In genomic region chr6:155889405-155889804, GRCh38 we compare ENCODE assay signal across 17 cellular contexts.
"Had no signal": no experiment of that assay in that cellular context is flagged by ENCODE, and none has a peak within 500 bp of the region (broad histone marks: within the 10 kb centered on the region; RNA-seq: fewer than 3 reads in every experiment).

No MANE protein-coding gene starts in this region.

- DNase-seq: effector CD4-positive, alpha-beta T cell; heart right ventricle; kidney glomerular epithelial cell; mammary epithelial cell; naive thymus-derived CD8-positive, alpha-beta T cell; occipital lobe; pancreas; right cardiac atrium; stimulated activated CD4-positive, alpha-beta T cell treated with anti-CD3 and anti-CD28 coated beads, Interleukin-2, amount 100 ng/mL, for 48 hours; stimulated activated naive CD4-positive, alpha-beta T cell treated with Interleukin-2 at 50 U/mL for 16 hours; upper lobe of left lung; uterus had no signal

- H3K27me3 ChIP-seq: heart right ventricle, pancreas, upper lobe of left lung, uterus had no signal

- H3K36me3 Mint-ChIP-seq: naive thymus-derived CD8-positive, alpha-beta T cell had no signal

- H3K4me2 ChIP-seq: smooth muscle cell had no signal

- H3K9me3 ChIP-seq: mucosa of descending colon, pancreas, upper lobe of left lung, uterus had no signal

- H3K36me3 ChIP-seq: heart right ventricle, pancreas, upper lobe of left lung, uterus had no signal

- H3K4me1 ChIP-seq: pancreas, upper lobe of left lung, uterus had no signal

- H3K4me3 Mint-ChIP-seq: naive thymus-derived CD8-positive, alpha-beta T cell had no signal

- H3K27ac ChIP-seq: coronary artery, heart right ventricle, pancreas, upper lobe of left lung, uterus had no signal

- FAIRE-seq: frontal cortex, pancreas had no signal

- H3K27ac Mint-ChIP-seq: naive thymus-derived CD8-positive, alpha-beta T cell; progenitor cell of endocrine pancreas had no signal

- H3K4me3 ChIP-seq: coronary artery, heart right ventricle, mucosa of descending colon, pancreas, smooth muscle cell, upper lobe of left lung, uterus had no signal
